ENCODE assay signal across 37 cellular contexts in the genomic region with DNA sequence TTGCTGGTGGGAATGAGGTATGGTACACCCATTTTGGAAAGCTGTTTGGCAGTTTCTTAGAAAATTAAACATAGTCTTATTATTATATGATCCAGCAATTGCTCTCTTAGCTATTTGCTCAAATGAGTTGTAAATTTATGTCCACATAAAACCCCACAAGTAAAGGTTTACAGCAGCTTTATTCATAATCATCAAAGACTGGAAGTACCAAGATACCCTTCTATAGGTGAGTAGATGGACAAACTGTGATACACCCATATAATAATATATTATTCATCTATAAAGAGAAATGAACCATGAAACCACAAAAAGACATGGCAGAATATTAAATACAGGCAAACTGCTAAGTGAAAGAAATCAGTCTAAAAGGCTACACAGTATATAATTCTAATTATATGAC.
"Had no signal": no experiment of that assay in that cellular context is flagged by ENCODE, and none has a peak within 500 bp of the region (broad histone marks: within the 10 kb centered on the region; RNA-seq: fewer than 3 reads in every experiment).

No MANE protein-coding gene starts in this region.

- H3K4me1 ChIP-seq: adrenal gland, ascending aorta, body of pancreas, breast epithelium had no signal

- ATAC-seq: activated naive CD4-positive, alpha-beta T cell treated with anti-CD3 and anti-CD28 coated beads, Interleukin-2, amount 50 U/mL, for 72 hours; activated naive CD8-positive, alpha-beta T cell treated with anti-CD3 and anti-CD28 coated beads, Interleukin-2, amount 50 U/mL, for 24 hours; activated T-cell treated with anti-CD3 and anti-CD28 coated beads, Interleukin-2, amount 50 U/mL, for 4 hours; activated T-cell treated with anti-CD3 and anti-CD28 coated beads, Interleukin-2, amount 50 U/mL, for 72 hours; activated T-helper 17 cell treated with anti-CD3 and anti-CD28 coated beads, Interleukin-2, amount 50 U/mL, for 72 hours; body of pancreas had no signal

- DNase-seq: activated effector memory CD4-positive, alpha-beta T cell treated with anti-CD3 and anti-CD28 coated beads, Interleukin-2, amount 50 U/mL, for 16 hours; activated effector memory CD4-positive, alpha-beta T cell treated with Interleukin-2 at 50 U/mL for 16 hours; activated gamma-delta T cell; activated gamma-delta T cell treated with Interleukin-2 at 50 U/mL for 16 hours; activated naive CD4-positive, alpha-beta T cell; activated naive CD4-positive, alpha-beta T cell treated with anti-CD3 and anti-CD28 coated beads for 36 hours; activated naive CD4-positive, alpha-beta T cell treated with anti-CD3 and anti-CD28 coated beads, Interleukin-2, amount 10 ng/mL, durations not matched to agents 7 days and 5 days; activated naive CD4-positive, alpha-beta T cell treated with anti-CD3 and anti-CD28 coated beads, Interleukin-2, amount 50 U/mL, for 16 hours; activated naive CD4-positive, alpha-beta T cell treated with Interleukin-2 at 50 U/mL for 16 hours; activated naive CD8-positive, alpha-beta T cell treated with anti-CD3 and anti-CD28 coated beads for 36 hours; activated naive CD8-positive, alpha-beta T cell treated with anti-CD3 and anti-CD28 coated beads, Interleukin-2, amount 10 ng/mL, durations not matched to agents 7 days and 5 days; activated naive CD8-positive, alpha-beta T cell treated with anti-CD3 and anti-CD28 coated beads, Interleukin-2, amount 50 U/mL, for 24 hours; activated T-cell treated with anti-CD3 and anti-CD28 coated beads, Interleukin-2, amount 50 U/mL, for 24 hours; activated T-cell treated with anti-CD3 and anti-CD28 coated beads, Interleukin-2, amount 50 U/mL, for 4 hours; activated T-cell treated with anti-CD3 and anti-CD28 coated beads, Interleukin-2, amount 50 U/mL, for 48 hours; activated T-cell treated with anti-CD3 and anti-CD28 coated beads, Interleukin-2, amount 50 U/mL, for 72 hours; adrenal gland; amniotic stem cell; amygdala; anterior cingulate cortex; aorta; body of pancreas; caudate nucleus; central memory CD4-positive, alpha-beta T cell; cerebellar nuclear complex had no signal

- H3K36me3 ChIP-seq: adrenal gland, ascending aorta, brain microvascular endothelial cell, breast epithelium, cardiac muscle cell had no signal

- H3K27ac Mint-ChIP-seq: activated naive CD4-positive, alpha-beta T cell treated with anti-CD3 and anti-CD28 coated beads for 36 hours; activated naive CD4-positive, alpha-beta T cell treated with anti-CD3 and anti-CD28 coated beads, Interleukin-2, amount 10 ng/mL, durations not matched to agents 7 days and 5 days; activated naive CD4-positive, alpha-beta T cell treated with anti-CD3 and anti-CD28 coated beads, Interleukin-2, amount 50 U/mL, for 24 hours; activated naive CD4-positive, alpha-beta T cell treated with anti-CD3 and anti-CD28 coated beads, Interleukin-2, amount 50 U/mL, for 72 hours; activated naive CD8-positive, alpha-beta T cell; activated naive CD8-positive, alpha-beta T cell treated with anti-CD3 and anti-CD28 coated beads for 36 hours; activated naive CD8-positive, alpha-beta T cell treated with anti-CD3 and anti-CD28 coated beads, Interleukin-2, amount 10 ng/mL, durations not matched to agents 7 days and 5 days; activated naive CD8-positive, alpha-beta T cell treated with anti-CD3 and anti-CD28 coated beads, Interleukin-2, amount 50 U/mL, for 24 hours; activated T-cell treated with anti-CD3 and anti-CD28 coated beads, Interleukin-2, amount 50 U/mL, for 24 hours; activated T-cell treated with anti-CD3 and anti-CD28 coated beads, Interleukin-2, amount 50 U/mL, for 72 hours; activated T-helper 1 cell treated with anti-CD3 and anti-CD28 coated beads, Interleukin-12 subunit alpha, Interleukin-12 subunit beta, Interleukin-2, Interleukin-4 antibody, amounts not matched to agents 30 ng/mL and 10 ng/mL and 1 ng/mL, durations not matched to agents 14 hours and 24 hours and 36 hours; activated T-helper 17 cell treated with anti-CD3 and anti-CD28 coated beads, Interleukin-2, amount 50 U/mL, for 72 hours; activated T-helper 2 cell treated with anti-CD3 and anti-CD28 coated beads, Interferon-gamma antibody, Interleukin-2, Interleukin-4, amounts not matched to agents 10 μg/mL and 5 μg/mL and 100 μg/mL, durations not matched to agents 14 hours and 24 hours and 36 hours; brain had no signal

- H3K4me1 Mint-ChIP-seq: activated naive CD4-positive, alpha-beta T cell treated with anti-CD3 and anti-CD28 coated beads, Interleukin-2, amount 10 ng/mL, durations not matched to agents 7 days and 5 days; activated naive CD4-positive, alpha-beta T cell treated with anti-CD3 and anti-CD28 coated beads, Interleukin-2, amount 50 U/mL, for 24 hours; activated naive CD8-positive, alpha-beta T cell treated with anti-CD3 and anti-CD28 coated beads for 36 hours; activated naive CD8-positive, alpha-beta T cell treated with anti-CD3 and anti-CD28 coated beads, Interleukin-2, amount 10 ng/mL, durations not matched to agents 7 days and 5 days; activated naive CD8-positive, alpha-beta T cell treated with anti-CD3 and anti-CD28 coated beads, Interleukin-2, amount 50 U/mL, for 24 hours; activated T-helper 17 cell treated with anti-CD3 and anti-CD28 coated beads, Interleukin-2, amount 50 U/mL, for 72 hours; brain; central memory CD8-positive, alpha-beta T cell had no signal

- H3K9me3 ChIP-seq: ascending aorta, body of pancreas, breast epithelium had no signal

- H3K27me3 Mint-ChIP-seq: activated naive CD4-positive, alpha-beta T cell treated with anti-CD3 and anti-CD28 coated beads, Interleukin-2, amount 10 ng/mL, durations not matched to agents 7 days and 5 days; activated naive CD4-positive, alpha-beta T cell treated with anti-CD3 and anti-CD28 coated beads, Interleukin-2, amount 50 U/mL, for 24 hours; activated naive CD8-positive, alpha-beta T cell; activated naive CD8-positive, alpha-beta T cell treated with anti-CD3 and anti-CD28 coated beads for 36 hours; activated naive CD8-positive, alpha-beta T cell treated with anti-CD3 and anti-CD28 coated beads, Interleukin-2, amount 10 ng/mL, durations not matched to agents 7 days and 5 days; activated naive CD8-positive, alpha-beta T cell treated with anti-CD3 and anti-CD28 coated beads, Interleukin-2, amount 50 U/mL, for 24 hours; activated T-cell treated with anti-CD3 and anti-CD28 coated beads, Interleukin-2, amount 50 U/mL, for 24 hours; activated T-helper 17 cell treated with anti-CD3 and anti-CD28 coated beads, Interleukin-2, amount 50 U/mL, for 72 hours; central memory CD8-positive, alpha-beta T cell had no signal

- H3K27me3 ChIP-seq: adrenal gland, ascending aorta, body of pancreas, brain microvascular endothelial cell, breast epithelium, cardiac muscle cell had no signal

- H3K4me3 ChIP-seq: adrenal gland, ascending aorta, body of pancreas, breast epithelium, cardiac muscle cell had no signal

- H3K27ac ChIP-seq: adrenal gland, ascending aorta, body of pancreas, brain microvascular endothelial cell, breast epithelium, cardiac muscle cell had no signal

- H3K4me3 Mint-ChIP-seq: activated naive CD4-positive, alpha-beta T cell treated with anti-CD3 and anti-CD28 coated beads for 36 hours; activated naive CD4-positive, alpha-beta T cell treated with anti-CD3 and anti-CD28 coated beads, Interleukin-2, amount 10 ng/mL, durations not matched to agents 7 days and 5 days; activated naive CD4-positive, alpha-beta T cell treated with anti-CD3 and anti-CD28 coated beads, Interleukin-2, amount 50 U/mL, for 24 hours; activated naive CD8-positive, alpha-beta T cell; activated naive CD8-positive, alpha-beta T cell treated with anti-CD3 and anti-CD28 coated beads for 36 hours; activated naive CD8-positive, alpha-beta T cell treated with anti-CD3 and anti-CD28 coated beads, Interleukin-2, amount 10 ng/mL, durations not matched to agents 7 days and 5 days; activated naive CD8-positive, alpha-beta T cell treated with anti-CD3 and anti-CD28 coated beads, Interleukin-2, amount 50 U/mL, for 24 hours; activated T-cell treated with anti-CD3 and anti-CD28 coated beads, Interleukin-2, amount 50 U/mL, for 24 hours; activated T-cell treated with anti-CD3 and anti-CD28 coated beads, Interleukin-2, amount 50 U/mL, for 4 hours; activated T-cell treated with anti-CD3 and anti-CD28 coated beads, Interleukin-2, amount 50 U/mL, for 72 hours; activated T-helper 1 cell treated with anti-CD3 and anti-CD28 coated beads, Interleukin-12 subunit alpha, Interleukin-12 subunit beta, Interleukin-2, Interleukin-4 antibody, amounts not matched to agents 30 ng/mL and 10 ng/mL and 1 ng/mL, durations not matched to agents 14 hours and 24 hours and 36 hours; activated T-helper 17 cell treated with anti-CD3 and anti-CD28 coated beads, Interleukin-2, amount 50 U/mL, for 72 hours; brain; central memory CD8-positive, alpha-beta T cell had no signal

- H3K36me3 Mint-ChIP-seq: activated naive CD4-positive, alpha-beta T cell treated with anti-CD3 and anti-CD28 coated beads, Interleukin-2, amount 10 ng/mL, durations not matched to agents 7 days and 5 days; activated naive CD4-positive, alpha-beta T cell treated with anti-CD3 and anti-CD28 coated beads, Interleukin-2, amount 50 U/mL, for 24 hours; activated naive CD4-positive, alpha-beta T cell treated with anti-CD3 and anti-CD28 coated beads, Interleukin-2, amount 50 U/mL, for 72 hours; activated naive CD8-positive, alpha-beta T cell; activated naive CD8-positive, alpha-beta T cell treated with anti-CD3 and anti-CD28 coated beads for 36 hours; activated naive CD8-positive, alpha-beta T cell treated with anti-CD3 and anti-CD28 coated beads, Interleukin-2, amount 10 ng/mL, durations not matched to agents 7 days and 5 days; brain had no signal
